Comparison of ENCODE assay signal across 8 cellular contexts in genomic region chr19:1265611-1266115, GRCh38. TPM values are rescaled to one million over a fixed set of nuclear protein-coding genes. Genes with fewer than 3 reads are reported as not detected.
DNase-seq lines count a peak whose midpoint lies in the region; ATAC-seq and TF ChIP-seq lines count a peak whose summit lies in the region.

No MANE protein-coding gene starts in this region.

- H3K36me3 ChIP-seq in HEK293 (ENCODE audit: control insufficient read depth in 2 of 2, insufficient read depth in 1 of 2, low read length in 2 of 2), result peaks cover 3 to 9% of the 10 kb centered on the region in 2 experiments; a peak in 2 of 3 replicates
- H3K36me3 ChIP-seq in esophagus squamous epithelium, result peaks cover 0 to 5% (median 0%) of the 10 kb centered on the region in 3 donors
- H3K36me3 ChIP-seq in neural progenitor cell, result no peaks in the 10 kb centered on the region

- intact Hi-C loops in esophagus squamous epithelium (cut with DNase I), result loop anchor here (2.0 kb wide), 1 partner anchor 21 kb away; no protein-coding TSS in a partner anchor

- peaks cover 64% of the 10 kb centered on the region for H3F3A ChIP-seq in neural progenitor cell (ENCODE audit: low read depth)

- H3K4me1 Mint-ChIP-seq in neural progenitor cell, result peaks cover 68% of the 10 kb centered on the region

- peak overlapping the region; percentile 61 for H3K4me3 ChIP-seq in AG04449 (ENCODE audit: low read depth, low read length)
- H3K4me3 ChIP-seq in HEK293 (ENCODE audit: low read depth, low read length), result peak overlapping the region; percentile 0
- peak overlapping the region; percentile 43 to 70 (median 56) for H3K4me3 ChIP-seq in esophagus squamous epithelium
- peak overlapping the region; percentile 62 for H3K4me3 ChIP-seq in neural progenitor cell

- H3K27me3 ChIP-seq in esophagus squamous epithelium, result no peaks in the 10 kb centered on the region
- peaks cover 14% of the 10 kb centered on the region for H3K27me3 ChIP-seq in neural progenitor cell

- H3K27ac ChIP-seq in HEK293 (ENCODE audit: extremely low read depth, low read depth, low read length), result peak overlapping the region; percentile 61; the same call in 1 of the 2 replicates
- H3K27ac ChIP-seq in esophagus squamous epithelium, result peak overlapping the region; percentile 86 to 99 (median 96)
- no peak overlapping the region for H3K27ac ChIP-seq in neural progenitor cell

- peaks cover 16% of the 10 kb centered on the region for H4K20me1 ChIP-seq in neural progenitor cell (ENCODE audit: low read depth)

- no peaks in the 10 kb centered on the region for H3K9me3 ChIP-seq in HEK293 (ENCODE audit: control insufficient read depth, insufficient read depth, low read depth, low read length)
- no peaks in the 10 kb centered on the region for H3K9me3 ChIP-seq in esophagus squamous epithelium
- H3K9me3 ChIP-seq in neural progenitor cell (ENCODE audit: low read depth), result no peaks in the 10 kb centered on the region

- H3K36me3 Mint-ChIP-seq in neural progenitor cell, result peaks cover 4% of the 10 kb centered on the region

- H3K9me3 Mint-ChIP-seq in neural progenitor cell, result no peaks in the 10 kb centered on the region

- H2AFZ ChIP-seq in neural progenitor cell (replicated peaks), result no peak overlapping the region

- POLR2A ChIA-PET in AG04449 (lab: Yijun Ruan, JAX), result interaction anchor here (1.0 to 7.3 kb wide), 7 partner anchors 9 to 244 kb away, joined by 3 to 188 read pairs (median 6); partner anchors contain the start of genes FAM174C and RNU6-2
- POLR2A ChIA-PET in HEK293 (lab: Yijun Ruan, JAX), result interaction anchor here (0.6 to 7.7 kb wide), 7 partner anchors 9 to 42 kb away, joined by 3 to 407 read pairs (median 9); partner anchors contain the start of genes ATP5F1D and FAM174C

- WGBS in esophagus squamous epithelium, 2 donors, result 0% methylated on average over 2 of the region's 28 CpGs; no CpG with 5 or more reads in 1 of the 2 donors

- H3K4me3 Mint-ChIP-seq in neural progenitor cell, result peak overlapping the region; percentile 79

- H3K9ac ChIP-seq in neural progenitor cell, result no peak overlapping the region

- H3K79me2 ChIP-seq in neural progenitor cell (ENCODE audit: low read depth), result peaks cover 21% of the 10 kb centered on the region

- TF ChIP-seq POLR2A in esophagus squamous epithelium (IDR thresholded peaks at IDR 0.05), result peak in 1 of 4 donors; percentile 5

- CTCF ChIA-PET in AG04449 (lab: Yijun Ruan, JAX), result interaction anchor here (1.5 to 11.8 kb wide), 4 partner anchors 10 to 45 kb away, joined by 4 to 626 read pairs (median 46); partner anchors contain the start of gene ATP5F1D
- CTCF ChIA-PET in HEK293 (lab: Yijun Ruan, JAX), result interaction anchor here (0.6 to 11.3 kb wide), 8 partner anchors 10 to 206 kb away, joined by 3 to 299 read pairs (median 4); no protein-coding TSS in a partner anchor

- no peak for DNase-seq in AG04449 (ENCODE audit: low read depth, low spot score)
- peak; percentile 80 for DNase-seq in activated CD8-positive, alpha-beta memory T cell treated with anti-CD3 and anti-CD28 coated beads for 24 hours
- no peak for DNase-seq in esophagus squamous epithelium (lab: John Stamatoyannopoulos, UW)
- DNase-seq in neural progenitor cell (ENCODE audit: low spot score), result no peak
- DNase-seq in COR-L47 (lab: John Stamatoyannopoulos, UW), result no peak

- peak overlapping the region; percentile 78 for H3K4me2 ChIP-seq in neural progenitor cell

- H3K27me3 Mint-ChIP-seq in neural progenitor cell (ENCODE audit: insufficient read depth, low read depth), result peaks cover 20% of the 10 kb centered on the region

- H3K4me1 ChIP-seq in HEK293 (ENCODE audit: control insufficient read depth, insufficient read depth, low read length) (peaks cover 25% of the 10 kb centered on the region), esophagus squamous epithelium (peaks cover 66 to 94% (median 69%) of the 10 kb centered on the region in 3 donors), neural progenitor cell (peaks cover 60% of the 10 kb centered on the region)

- ATAC-seq in HG02973 (IDR thresholded peaks at IDR 0.05; ENCODE audit: unreplicated experiment), result no peak
- ATAC-seq in HG03342 (IDR thresholded peaks at IDR 0.05; ENCODE audit: unreplicated experiment), result no peak

- TF ChIP-seq CTCF in AG04449 (IDR thresholded peaks at IDR 0.05; ENCODE audit: insufficient read depth, low read length, missing control alignments) (no peak), HEK293 (tag by site-specific recombination; IDR thresholded peaks at IDR 0.05) (no peak), esophagus squamous epithelium (IDR thresholded peaks at IDR 0.05) (no peak), neural progenitor cell (IDR thresholded peaks at IDR 0.05) (no peak)

- H3K27ac Mint-ChIP-seq in neural progenitor cell, result peak overlapping the region; percentile 98

TF ChIP-seq in HEK293, 187 proteins besides CTCF, POLR2A, EP300 and RAD21 (continues in another document):
- TF ChIP-seq ZIC2 (tag by site-specific recombination; IDR thresholded peaks at IDR 0.05) (peak; percentile 81), ZNF548 (tag by site-specific recombination; IDR thresholded peaks at IDR 0.05) (no peak), ZBTB17 (tag by site-specific recombination; IDR thresholded peaks at IDR 0.05) (no peak), ZSCAN4 (tag by site-specific recombination; IDR thresholded peaks at IDR 0.05) (no peak), SCRT1 (tag by site-specific recombination; IDR thresholded peaks at IDR 0.05; ENCODE audit: borderline replicate concordance) (no peak), ZNF423 (tag by site-specific recombination; IDR thresholded peaks at IDR 0.05) (peak; percentile 67; the same call in 1 of the 2 replicates), ZNF473 (tag by site-specific recombination; IDR thresholded peaks at IDR 0.05) (no peak), ZBTB7A (tag by site-specific recombination; IDR thresholded peaks at IDR 0.05; ENCODE audit: low read depth) (0 out of 2 replicates have a peak, but pooled peaks have one; percentile 12), ZNF157 (tag by site-specific recombination; IDR thresholded peaks at IDR 0.05) (no peak), ZBTB26 (tag by site-specific recombination; optimal IDR thresholded peaks at IDR 0.05) (no peak), GLI2 (tag by site-specific recombination; IDR thresholded peaks at IDR 0.05; ENCODE audit: borderline replicate concordance, low read depth) (no peak), ZFP3 (tag by site-specific recombination; IDR thresholded peaks at IDR 0.05; ENCODE audit: low read depth) (no peak), ZNF785 (tag by site-specific recombination; IDR thresholded peaks at IDR 0.05) (peak; percentile 24; the same call in 1 of the 2 replicates)

RNA-seq across cellular contexts. Expression of gene CIRBP, which starts 3.5 kb away (rescaled TPM):
- 100 to 1,000 TPM; 116 to 415 (median 238) TPM for total RNA-seq in esophagus squamous epithelium
- total RNA-seq in neural progenitor cell (ENCODE audit: low replicate concordance), result 395 and 737 TPM in 2 replicates

RNA-seq across cellular contexts. Expression of gene FAM174C, which starts 9.7 kb away (rescaled TPM):
- total RNA-seq in esophagus squamous epithelium (10 to 100 TPM; 31.5 to 69.8 (median 50.5) TPM), neural progenitor cell (ENCODE audit: low replicate concordance) (4.8 and 14.6 TPM in 2 replicates)

RNA-seq across cellular contexts. Expression of gene MIDN, which starts 17.3 kb away (rescaled TPM):
- total RNA-seq in esophagus squamous epithelium (10 to 100 TPM; 12.4 to 65.0 (median 40.4) TPM), neural progenitor cell (ENCODE audit: low replicate concordance) (16.1 and 51.3 TPM in 2 replicates)

RNA-seq across cellular contexts. Expression of gene EFNA2, which starts 20.0 kb away (rescaled TPM):
- total RNA-seq in esophagus squamous epithelium (not detected), neural progenitor cell (ENCODE audit: low replicate concordance) (13.2 and 34.7 TPM in 2 replicates)

RNA-seq across cellular contexts. Expression of gene ATP5F1D, which starts 24.1 kb away (rescaled TPM):
- total RNA-seq in esophagus squamous epithelium, result 100 to 1,000 TPM in 3 of 4 donors, 10 to 100 TPM in 1; 83.4 to 171 (median 132) TPM
- total RNA-seq in neural progenitor cell (ENCODE audit: low replicate concordance), result 7.1 and 52.0 TPM in 2 replicates

Comparison
In these comparisons a context has a peak if more than half of its experiments do, and no peak if none do; other contexts are left out.
1. H3K4me3 ChIP-seq: peak in every context shown above with its lines; median percentile 62 in neural progenitor cell; 61 in AG04449; 56 in esophagus squamous epithelium; 0 in HEK293.